Comparison of ENCODE assay signal across 10 cellular contexts in the genomic region with DNA sequence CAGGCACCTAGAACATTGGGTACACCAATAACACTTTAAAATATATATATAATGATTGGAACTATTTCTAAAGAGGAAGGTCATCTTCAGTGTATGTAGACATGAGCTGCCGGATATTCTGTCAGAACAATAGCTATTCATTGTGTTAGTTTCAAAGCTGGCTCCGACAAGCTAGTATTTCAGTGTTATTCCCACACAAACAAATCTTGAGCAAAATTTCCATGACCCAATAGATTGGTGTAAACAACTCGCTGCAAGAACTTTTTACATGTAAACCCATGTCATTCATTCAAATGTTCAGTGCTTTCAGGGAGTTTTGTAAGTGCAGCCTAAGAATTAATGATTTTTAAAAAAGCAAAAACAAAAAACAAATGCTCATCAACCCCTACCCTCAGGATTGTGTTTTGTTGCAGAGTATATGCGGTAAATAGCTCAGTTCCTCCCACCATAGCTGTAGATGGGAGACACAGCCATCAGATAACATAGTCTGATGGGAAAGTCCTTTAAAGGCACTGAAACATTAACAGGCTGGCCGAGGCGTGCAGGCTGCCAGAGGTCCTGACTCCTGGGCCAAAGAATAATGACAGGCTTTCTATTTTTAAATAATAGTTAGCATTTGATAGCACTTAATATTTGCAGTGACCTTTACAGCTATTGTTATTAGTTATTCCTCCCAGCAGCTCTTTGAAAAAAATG.
DNase-seq lines count a peak whose midpoint lies in the region; ATAC-seq, FAIRE-seq and TF ChIP-seq lines count a peak whose summit lies in the region.
"Had no signal": no experiment of that assay in that cellular context is flagged by ENCODE, and none has a peak within 500 bp of the region (broad histone marks: within the 10 kb centered on the region; RNA-seq: fewer than 3 reads in every experiment).

No MANE protein-coding gene starts in this region.

- no peaks in the 10 kb centered on the region for H3K9me1 ChIP-seq in keratinocyte (ENCODE audit: control insufficient read depth, extremely low read depth, insufficient read depth, low read length)

- no peak overlapping the region for H3K4me3 ChIP-seq in keratinocyte (ENCODE audit: control insufficient read depth in 2 of 3, extremely low read depth in 1 of 3, insufficient read depth in 2 of 3, low read depth in 1 of 3, low read length in 3 of 3)
- H3K4me3 ChIP-seq in rectal smooth muscle tissue (ENCODE audit: low read length) = no peak overlapping the region

- H3K9ac ChIP-seq in keratinocyte (ENCODE audit: control insufficient read depth, extremely low read depth, insufficient read depth, low read length) (peak overlapping the region; percentile 17), rectal smooth muscle tissue (ENCODE audit: low read length) (no peak overlapping the region)

- TF ChIP-seq CTCF in chondrocyte (IDR thresholded peaks at IDR 0.05) (no peak), keratinocyte (optimal IDR thresholded peaks at IDR 0.05 in 1 of 3, IDR thresholded peaks at IDR 0.05 in 1 of 3, conservative IDR thresholded peaks at IDR 0.05 in 1 of 3; ENCODE audit: extremely low read depth in 1 of 3, insufficient read depth in 2 of 3, low read length in 3 of 3) (no peak)

- H3K4me1 ChIP-seq in keratinocyte (ENCODE audit: control insufficient read depth, extremely low read depth, insufficient read depth, low read length) = peaks cover 21% of the 10 kb centered on the region
- peaks cover 13% of the 10 kb centered on the region for H3K4me1 ChIP-seq in rectal smooth muscle tissue (ENCODE audit: control insufficient read depth, insufficient read depth, low read length)

- no peaks in the 10 kb centered on the region for H3K27me3 Mint-ChIP-seq in chondrocyte (ENCODE audit: low read depth)
- H3K27me3 Mint-ChIP-seq: activated CD4-positive, alpha-beta T cell treated with anti-CD3 and anti-CD28 coated beads for 36 hours; B cell had no signal

- no peaks in the 10 kb centered on the region for H3K27me3 ChIP-seq in keratinocyte (ENCODE audit: control insufficient read depth, extremely low read depth, insufficient read depth, low read length)
- H3K27me3 ChIP-seq in rectal smooth muscle tissue (ENCODE audit: control insufficient read depth, insufficient read depth, low read length) = no peaks in the 10 kb centered on the region

- TF ChIP-seq POLR2A in H54 (IDR thresholded peaks at IDR 0.05; ENCODE audit: low read depth, low read length) = no peak

- no peak overlapping the region for H3K4me3 Mint-ChIP-seq in chondrocyte (ENCODE audit: unreplicated experiment)
- H3K4me3 Mint-ChIP-seq: activated CD4-positive, alpha-beta T cell treated with anti-CD3 and anti-CD28 coated beads for 36 hours; B cell had no signal

- peak overlapping the region; percentile 92 for H3K27ac Mint-ChIP-seq in chondrocyte (ENCODE audit: unreplicated experiment)
- H3K27ac Mint-ChIP-seq: B cell had no signal

- H3K36me3 ChIP-seq in keratinocyte (ENCODE audit: control insufficient read depth in 2 of 2, extremely low read depth in 1 of 2, insufficient read depth in 2 of 2, low read length in 2 of 2) = no peaks in the 10 kb centered on the region
- H3K36me3 ChIP-seq in rectal smooth muscle tissue (ENCODE audit: control insufficient read depth, insufficient read depth, low read length) = no peaks in the 10 kb centered on the region

- no peak for ATAC-seq in HG03196 (IDR thresholded peaks at IDR 0.05; ENCODE audit: unreplicated experiment)
- no peak for ATAC-seq in HG03565 (IDR thresholded peaks at IDR 0.05; ENCODE audit: unreplicated experiment)

- no peaks in the 10 kb centered on the region for H3K79me2 ChIP-seq in keratinocyte (ENCODE audit: control insufficient read depth, insufficient read depth, low read length)

- no peak for FAIRE-seq in keratinocyte (lab: Jason Lieb, UNC)
- no peak for FAIRE-seq in H54 (lab: Jason Lieb, UNC)

- H3K4me1 Mint-ChIP-seq in chondrocyte (ENCODE audit: low read depth) = peaks cover 22% of the 10 kb centered on the region
- H3K4me1 Mint-ChIP-seq: B cell had no signal

- H4K20me1 ChIP-seq in keratinocyte (ENCODE audit: control insufficient read depth, extremely low read depth, insufficient read depth, low read length) = no peaks in the 10 kb centered on the region

- H3K36me3 Mint-ChIP-seq in chondrocyte (ENCODE audit: low read depth) = no peaks in the 10 kb centered on the region

- H3K9me3 ChIP-seq in keratinocyte (ENCODE audit: control insufficient read depth, low read depth, low read length) = no peaks in the 10 kb centered on the region

- DNase-seq in Daoy (ENCODE audit: low read depth) (peak; percentile 27), chondrocyte (ENCODE audit: low spot score) (no peak), keratinocyte (ENCODE audit: low read depth, low spot score) (no peak), H54 (ENCODE audit: insufficient read length, low spot score) (no peak), COR-L47 (lab: John Stamatoyannopoulos, UW) (no peak)

- no peaks in the 10 kb centered on the region for H3K9me3 Mint-ChIP-seq in chondrocyte (ENCODE audit: low read depth)

- dilution Hi-C loops in keratinocyte (cut with MboI; ENCODE audit: extremely low pct_ligation_motif_present, low sequenced_read_pairs) = no loop called here

- no peak overlapping the region for H2AFZ ChIP-seq in keratinocyte (ENCODE audit: control insufficient read depth, low read length)

- peak overlapping the region; percentile 4 for H3K4me2 ChIP-seq in keratinocyte (ENCODE audit: control insufficient read depth, extremely low read depth, insufficient read depth, low read depth, low read length)

- peak overlapping the region; percentile 79 for H3K27ac ChIP-seq in keratinocyte (ENCODE audit: control insufficient read depth, insufficient read depth, low read length)
- H3K27ac ChIP-seq in rectal smooth muscle tissue (ENCODE audit: low read depth, low read length) = peak overlapping the region; percentile 24
